Comparison of ENCODE assay signal across 17 cellular contexts in genomic region chr20:63115651-63116411, GRCh38.
"Had no signal": no experiment of that assay in that cellular context is flagged by ENCODE, and none has a peak within 500 bp of the region (broad histone marks: within the 10 kb centered on the region; RNA-seq: fewer than 3 reads in every experiment).

No MANE protein-coding gene starts in this region.

- DNase-seq: activated CD4-positive, alpha-beta T cell treated with anti-CD3 and anti-CD28 coated beads, Interleukin-2, amount 10 ng/mL, durations not matched to agents 7 days and 5 days; activated CD4-positive, CD25-positive, alpha-beta regulatory T cell treated with anti-CD3 and anti-CD28 coated beads, Interleukin-2, amount 50 U/mL, for 72 hours; activated CD8-positive, alpha-beta memory T cell treated with anti-CD3 and anti-CD28 coated beads, Interleukin-2, amount 10 ng/mL, durations not matched to agents 7 days and 5 days; activated gamma-delta T cell treated with Interleukin-2 at 50 U/mL for 16 hours; activated T-cell treated with anti-CD3 and anti-CD28 coated beads for 4 hours; cerebellar nuclear complex; occipital lobe; stimulated activated CD4-positive, alpha-beta T cell treated with anti-CD3 and anti-CD28 coated beads, Interleukin-4, amount 100 ng/mL, for 4 hours; T-cell; WERI-Rb-1 had no signal

- H3K27me3 ChIP-seq: thyroid gland had no signal

- H3K4me3 ChIP-seq: adrenal gland, thyroid gland had no signal

- H3K36me3 ChIP-seq: adrenal gland, thyroid gland, WERI-Rb-1 had no signal

- H3K36me3 Mint-ChIP-seq: activated CD8-positive, alpha-beta memory T cell treated with anti-CD3 and anti-CD28 coated beads, Interleukin-2, amount 10 ng/mL, durations not matched to agents 7 days and 5 days; T-cell had no signal

- H3K27ac Mint-ChIP-seq: activated CD4-positive, alpha-beta T cell treated with anti-CD3 and anti-CD28 coated beads, Interleukin-2, amount 10 ng/mL, durations not matched to agents 7 days and 5 days; activated CD8-positive, alpha-beta memory T cell treated with anti-CD3 and anti-CD28 coated beads, Interleukin-2, amount 10 ng/mL, durations not matched to agents 7 days and 5 days; activated CD8-positive, alpha-beta T cell treated with anti-CD3 and anti-CD28 coated beads for 36 hours; activated naive CD8-positive, alpha-beta T cell; memory B cell; stimulated activated naive CD8-positive, alpha-beta T cell treated with anti-CD3 and anti-CD28 coated beads, Interleukin-15, Interleukin-2, amounts not matched to agents 100 ng/mL and 50 ng/mL, for 24 hours; T-helper 2 cell treated with Interferon-gamma antibody and Interleukin-4, amounts not matched to agents 5 μg/mL and 100 μg/mL, for 36 hours had no signal

- H3K4me3 Mint-ChIP-seq: activated CD4-positive, alpha-beta T cell treated with anti-CD3 and anti-CD28 coated beads, Interleukin-2, amount 10 ng/mL, durations not matched to agents 7 days and 5 days; activated CD8-positive, alpha-beta memory T cell treated with anti-CD3 and anti-CD28 coated beads, Interleukin-2, amount 10 ng/mL, durations not matched to agents 7 days and 5 days; activated CD8-positive, alpha-beta T cell treated with anti-CD3 and anti-CD28 coated beads for 36 hours; activated naive CD8-positive, alpha-beta T cell; memory B cell; stimulated activated naive CD8-positive, alpha-beta T cell treated with anti-CD3 and anti-CD28 coated beads, Interleukin-15, Interleukin-2, amounts not matched to agents 100 ng/mL and 50 ng/mL, for 24 hours; T-cell; T-helper 2 cell treated with Interferon-gamma antibody and Interleukin-4, amounts not matched to agents 5 μg/mL and 100 μg/mL, for 36 hours had no signal

- H3K4me1 Mint-ChIP-seq: activated CD8-positive, alpha-beta memory T cell treated with anti-CD3 and anti-CD28 coated beads, Interleukin-2, amount 10 ng/mL, durations not matched to agents 7 days and 5 days; memory B cell had no signal

- H3K9me3 ChIP-seq: adrenal gland, thyroid gland had no signal

- H3K27ac ChIP-seq: adrenal gland, thyroid gland, WERI-Rb-1 had no signal

- ATAC-seq: activated CD8-positive, alpha-beta memory T cell treated with anti-CD3 and anti-CD28 coated beads, Interleukin-2, amount 10 ng/mL, durations not matched to agents 7 days and 5 days; activated CD8-positive, alpha-beta T cell treated with anti-CD3 and anti-CD28 coated beads for 36 hours; T-cell had no signal

- H3K4me1 ChIP-seq: adrenal gland, thyroid gland had no signal
